ENCODE assay signal across 1 cellular context in genomic region chr20:36883972-36884535, GRCh38.
A peak's percentile ranks its signal among the peaks of the same experiment; 100 is the strongest.
TF ChIP-seq lines count a peak whose summit lies in the region.

No MANE protein-coding gene starts in this region.

TF ChIP-seq in K562, 482 proteins besides CTCF, POLR2A, EP300 and RAD21 (continued from another document):
- TF ChIP-seq MGA (IDR thresholded peaks at IDR 0.05) (no peak), BCOR (IDR thresholded peaks at IDR 0.05) (0 out of 2 replicates have a peak, but pooled peaks have one; percentile 61), PKNOX1 (IDR thresholded peaks at IDR 0.05) (peak; percentile 40; the same call in 1 of the 2 replicates), ATF3 (IDR thresholded peaks at IDR 0.05) (no peak), ATF3 (CRISPR knock-in tag; conservative IDR thresholded peaks at IDR 0.05) (no peak), NFIC (IDR thresholded peaks at IDR 0.05) (peak; percentile 65), MYBL2 (IDR thresholded peaks at IDR 0.05; ENCODE audit: low read depth) (no peak), MYBL2 (CRISPR knock-in tag; IDR thresholded peaks at IDR 0.05; ENCODE audit: borderline replicate concordance) (no peak), PRMT5 (CRISPR knock-in tag; IDR thresholded peaks at IDR 0.05) (no peak)
